In genomic region chr9:129667850-129668249, GRCh38 we compare ENCODE assay signal across 27 cellular contexts. TPM values are rescaled to one million over a fixed set of nuclear protein-coding genes. Genes with fewer than 3 reads are reported as not detected.
DNase-seq lines count a peak whose midpoint lies in the region; ATAC-seq and TF ChIP-seq lines count a peak whose summit lies in the region.
"Had no signal": no experiment of that assay in that cellular context is flagged by ENCODE, and none has a peak within 500 bp of the region (broad histone marks: within the 10 kb centered on the region; RNA-seq: fewer than 3 reads in every experiment).

No MANE protein-coding gene starts in this region.

- H3K79me2 ChIP-seq in mammary epithelial cell (ENCODE audit: insufficient read depth, low read length) (no peaks in the 10 kb centered on the region), PC-3 (ENCODE audit: low read length) (no peaks in the 10 kb centered on the region), hepatocyte (peaks cover 26% of the 10 kb centered on the region)

- peaks cover 4% of the 10 kb centered on the region for H3K4me1 Mint-ChIP-seq in activated naive CD4-positive, alpha-beta T cell treated with anti-CD3 and anti-CD28 coated beads for 36 hours (ENCODE audit: low read depth)

- no peaks in the 10 kb centered on the region for H3K27me3 ChIP-seq in breast epithelium
- H3K27me3 ChIP-seq in mammary epithelial cell (ENCODE audit: insufficient read depth, low read length) = peaks cover 20% of the 10 kb centered on the region
- H3K27me3 ChIP-seq in PC-3 (ENCODE audit: low read length) = peaks cover 2% of the 10 kb centered on the region; the same call in 1 of the 2 replicates
- H3K27me3 ChIP-seq in hepatocyte = peaks cover 35% of the 10 kb centered on the region
- peaks cover 53% of the 10 kb centered on the region for H3K27me3 ChIP-seq in transverse colon
- H3K27me3 ChIP-seq: testis had no signal

- no peak for TF ChIP-seq CTCF in breast epithelium (IDR thresholded peaks at IDR 0.05)
- no peak for TF ChIP-seq CTCF in mammary epithelial cell (conservative IDR thresholded peaks at IDR 0.05 in 1 of 2, IDR thresholded peaks at IDR 0.05 in 1 of 2; ENCODE audit: extremely low read depth in 1 of 2, insufficient read depth in 1 of 2, low read depth in 1 of 2, low read length in 2 of 2)
- no peak; the same call in 1 of the 2 replicates for TF ChIP-seq CTCF in PC-3 (conservative IDR thresholded peaks at IDR 0.05; ENCODE audit: low read depth, low read length)
- no peak for TF ChIP-seq CTCF in hepatocyte (IDR thresholded peaks at IDR 0.05; ENCODE audit: poor library complexity)
- TF ChIP-seq CTCF in transverse colon (IDR thresholded peaks at IDR 0.05) = no peak

- ATAC-seq in PC-3 (no peak), GM18505 (IDR thresholded peaks at IDR 0.05; ENCODE audit: unreplicated experiment) (no peak)
- ATAC-seq: heart right ventricle; left ventricle myocardium superior; stimulated activated memory B cell treated with anti-CD40 and anti-IgM and Interleukin-4, amounts not matched to agents 10 μg/mL and 1 μg/mL and 100 μg/mL, for 72 hours; WTC11 had no signal

- WGBS in mammary epithelial cell (ENCODE audit: low coverage, missing lambda C conversion rate) = 76% methylated on average over 5 of the region's 9 CpGs
- 92% methylated on average over 8 of the region's 9 CpGs for WGBS in hepatocyte (ENCODE audit: low lambda C conversion rate, missing lambda C conversion rate)
- WGBS in transverse colon (ENCODE audit: low coverage in 1 of 2), 2 donors = 62% methylated on average over 9 of the region's 9 CpGs; no CpG with 5 or more reads in 1 of the 2 donors

- POLR2A ChIA-PET in PC-3 (lab: Charles Lee; ENCODE audit: unreplicated experiment) = no interaction called here

- H4K20me1 ChIP-seq in mammary epithelial cell (ENCODE audit: insufficient read depth, low read length) (no peaks in the 10 kb centered on the region), PC-3 (ENCODE audit: low read length) (no peaks in the 10 kb centered on the region), hepatocyte (ENCODE audit: insufficient read depth, poor library complexity, severe bottlenecking) (no peaks in the 10 kb centered on the region)

- no peak for TF ChIP-seq POLR2A in breast epithelium (IDR thresholded peaks at IDR 0.05)
- no peak for TF ChIP-seq POLR2A in transverse colon (IDR thresholded peaks at IDR 0.05)
- no peak for TF ChIP-seq POLR2A in GM18505 (IDR thresholded peaks at IDR 0.05; ENCODE audit: borderline replicate concordance, extremely low read depth, insufficient read depth, insufficient read length)

- no TSS peak for BruUV-seq in mammary epithelial cell (replicated peaks; lab: Mats Ljungman, UMichigan)
- no TSS peak for BruUV-seq in PC-3 (replicated peaks; lab: Mats Ljungman, UMichigan)

- H3F3A ChIP-seq in PC-3 (ENCODE audit: low read length, unreplicated experiment) = no peaks in the 10 kb centered on the region

- CTCF ChIA-PET in mammary epithelial cell (lab: Charles Lee; ENCODE audit: low non-redundant PET) (no interaction called here), PC-3 (lab: Charles Lee) (no interaction called here)
- CTCF ChIA-PET in activated naive CD4-positive, alpha-beta T cell treated with anti-CD3 and anti-CD28 coated beads for 36 hours (lab: Charles Lee) = no interaction called here

- DNase-seq in breast epithelium (ENCODE audit: low spot score in 2 of 2) (no peak), mammary epithelial cell (no peak), PC-3 (peak; percentile 19), hepatocyte (ENCODE audit: low spot score) (no peak), transverse colon (peak; percentile 22), NCI-H748 (lab: John Stamatoyannopoulos, UW; ENCODE audit: unreplicated experiment) (no peak)
- no peak for DNase-seq in activated naive CD4-positive, alpha-beta T cell treated with anti-CD3 and anti-CD28 coated beads for 36 hours
- DNase-seq: activated CD4-positive, alpha-beta T cell treated with anti-CD3 and anti-CD28 coated beads, Interleukin-2, amount 50 U/mL, for 4 hours; activated effector memory CD4-positive, alpha-beta T cell treated with anti-CD3 and anti-CD28 coated beads, Interleukin-2, amount 50 U/mL, for 16 hours; adrenal gland; CD4-positive, alpha-beta T cell; dermis blood vessel endothelial cell; heart right ventricle; Kasumi-1; left ventricle myocardium superior; NCI-H187 treated with DMSO at 0.1 percent for 48 hours; NCI-H774; stimulated activated CD4-positive, alpha-beta T cell treated with anti-CD3 and anti-CD28 coated beads, Interleukin-2, amount 100 ng/mL, for 24 hours; T-helper 9 cell; testis had no signal

- H3K36me3 ChIP-seq in breast epithelium (no peaks in the 10 kb centered on the region), mammary epithelial cell (ENCODE audit: insufficient read depth, low read length) (no peaks in the 10 kb centered on the region), PC-3 (ENCODE audit: low read depth, low read length) (no peaks in the 10 kb centered on the region), hepatocyte (replicated peaks; ENCODE audit: insufficient read depth, low read depth) (no peaks in the 10 kb centered on the region), transverse colon (no peaks in the 10 kb centered on the region)
- H3K36me3 ChIP-seq: adrenal gland, heart right ventricle, prostate gland had no signal

- H3K4me1 ChIP-seq in breast epithelium (no peaks in the 10 kb centered on the region), mammary epithelial cell (ENCODE audit: insufficient read depth, low read length) (no peaks in the 10 kb centered on the region), PC-3 (ENCODE audit: insufficient read depth, low read length) (no peaks in the 10 kb centered on the region), hepatocyte (ENCODE audit: insufficient read depth) (peaks cover 12% of the 10 kb centered on the region), transverse colon (peaks cover 4 to 10% (median 7%) of the 10 kb centered on the region in 4 donors)
- H3K4me1 ChIP-seq: prostate gland, testis had no signal

- in situ Hi-C loops in mammary epithelial cell (cut with MboI; ENCODE audit: low sequenced_read_pairs in 2 of 2) = no loop called here
- in situ Hi-C loops in transverse colon (cut with MboI; ENCODE audit: low pct_ligation_motif_present in 1 of 4, low pct_unique_long_range_greater_than_20kb in 1 of 4, low sequenced_read_pairs in 3 of 4) = no loop called here

- peaks cover 11% of the 10 kb centered on the region for H3K27me3 Mint-ChIP-seq in activated naive CD4-positive, alpha-beta T cell treated with anti-CD3 and anti-CD28 coated beads for 36 hours (ENCODE audit: low read depth)

- H3K9me3 Mint-ChIP-seq in activated naive CD4-positive, alpha-beta T cell treated with anti-CD3 and anti-CD28 coated beads for 36 hours = no peaks in the 10 kb centered on the region
- H3K9me3 Mint-ChIP-seq: CD4-positive, alpha-beta T cell; stimulated activated memory B cell treated with anti-CD40 and anti-IgM and Interleukin-4, amounts not matched to agents 10 μg/mL and 1 μg/mL and 100 μg/mL, for 72 hours; WTC11 had no signal

- intact Hi-C loops in breast epithelium (cut with DNase I; ENCODE audit: low total_unique reads) = no loop called here
- intact Hi-C loops in mammary epithelial cell (cut with micrococcal nuclease) = no loop called here
- intact Hi-C loops in PC-3 (cut with micrococcal nuclease) = no loop called here
- intact Hi-C loops in transverse colon (cut with DNase I; ENCODE audit: low total_unique reads) = no loop called here
- intact Hi-C loops in activated naive CD4-positive, alpha-beta T cell treated with anti-CD3 and anti-CD28 coated beads for 36 hours (cut with micrococcal nuclease) = no loop called here

- no peak overlapping the region for H3K4me3 Mint-ChIP-seq in activated naive CD4-positive, alpha-beta T cell treated with anti-CD3 and anti-CD28 coated beads for 36 hours
- H3K4me3 Mint-ChIP-seq: stimulated activated memory B cell treated with anti-CD40 and anti-IgM and Interleukin-4, amounts not matched to agents 10 μg/mL and 1 μg/mL and 100 μg/mL, for 72 hours; WTC11 had no signal

- H3K27ac Mint-ChIP-seq in activated naive CD4-positive, alpha-beta T cell treated with anti-CD3 and anti-CD28 coated beads for 36 hours = no peak overlapping the region
- H3K27ac Mint-ChIP-seq: CD4-positive, alpha-beta T cell; stimulated activated memory B cell treated with anti-CD40 and anti-IgM and Interleukin-4, amounts not matched to agents 10 μg/mL and 1 μg/mL and 100 μg/mL, for 72 hours; WTC11 had no signal

- no peaks in the 10 kb centered on the region for H3K36me3 Mint-ChIP-seq in activated naive CD4-positive, alpha-beta T cell treated with anti-CD3 and anti-CD28 coated beads for 36 hours (ENCODE audit: low read depth)
- H3K36me3 Mint-ChIP-seq: stimulated activated memory B cell treated with anti-CD40 and anti-IgM and Interleukin-4, amounts not matched to agents 10 μg/mL and 1 μg/mL and 100 μg/mL, for 72 hours; WTC11 had no signal

- H3K27ac ChIP-seq in breast epithelium (peak overlapping the region; percentile 10 to 85), mammary epithelial cell (ENCODE audit: insufficient read depth, low read depth, low read length) (no peak overlapping the region), PC-3 (ENCODE audit: low read length) (no peak overlapping the region), hepatocyte (no peak overlapping the region), transverse colon (no peak overlapping the region)
- H3K27ac ChIP-seq: 22Rv1, adrenal gland, heart right ventricle, testis had no signal

- H3K9ac ChIP-seq in mammary epithelial cell (ENCODE audit: insufficient read depth, low read length) = no peak overlapping the region
- no peak overlapping the region for H3K9ac ChIP-seq in PC-3 (ENCODE audit: low read length)

- dilution Hi-C loops in mammary epithelial cell (cut with HindIII; ENCODE audit: low sequenced_read_pairs) = no loop called here

- no peak overlapping the region for H3K4me2 ChIP-seq in mammary epithelial cell (ENCODE audit: insufficient read depth, low read depth, low read length)
- no peak overlapping the region for H3K4me2 ChIP-seq in PC-3 (ENCODE audit: low read length)
- H3K4me2 ChIP-seq in hepatocyte = peak overlapping the region; percentile 73

- H3K4me3 ChIP-seq in breast epithelium (peak overlapping the region in 2 of 3 donors; percentile 58 to 80), mammary epithelial cell (replicated peaks in 1 of 3; ENCODE audit: insufficient read depth in 1 of 3, low read depth in 2 of 3, low read length in 3 of 3) (no peak overlapping the region), PC-3 (ENCODE audit: low read length) (no peak overlapping the region), hepatocyte (no peak overlapping the region), transverse colon (no peak overlapping the region)
- H3K4me3 ChIP-seq: adrenal gland, heart right ventricle, testis had no signal

- no peak for TF ChIP-seq EP300 in transverse colon (IDR thresholded peaks at IDR 0.05; ENCODE audit: low read depth)

- H3K9me3 ChIP-seq in breast epithelium = no peaks in the 10 kb centered on the region
- no peaks in the 10 kb centered on the region for H3K9me3 ChIP-seq in mammary epithelial cell (replicated peaks; ENCODE audit: insufficient read depth, low read length)
- H3K9me3 ChIP-seq in PC-3 (ENCODE audit: low read length) = no peaks in the 10 kb centered on the region
- H3K9me3 ChIP-seq in hepatocyte (ENCODE audit: low read depth) = no peaks in the 10 kb centered on the region
- H3K9me3 ChIP-seq in transverse colon = no peaks in the 10 kb centered on the region
- H3K9me3 ChIP-seq: adrenal gland, heart right ventricle, prostate gland, testis had no signal

- no peaks in the 10 kb centered on the region for H3K9me2 ChIP-seq in PC-3 (replicated peaks; ENCODE audit: low read length)
- no peaks in the 10 kb centered on the region for H3K9me2 ChIP-seq in hepatocyte (replicated peaks; ENCODE audit: insufficient read depth)

- H2AFZ ChIP-seq in mammary epithelial cell (ENCODE audit: low read depth, low read length) = no peak overlapping the region
- no peak overlapping the region for H2AFZ ChIP-seq in PC-3 (ENCODE audit: low read length)
- H2AFZ ChIP-seq in hepatocyte = no peak overlapping the region

RNA-seq across cellular contexts. Expression of gene PRRX2, which starts 2.4 kb away (rescaled TPM):
- total RNA-seq in breast epithelium (10 to 100 TPM in 1 of 3 donors, 1 to 10 TPM in 2; 4.4 to 35.1 (median 9.9) TPM), mammary epithelial cell (under 1 TPM in 1 of 2 donors, not detected in 1; 0.33 TPM), PC-3 (2014; rRNA removed) (0.47 and 1.3 TPM in 2 replicates), hepatocyte (5.7 and 9.7 TPM in 2 replicates), transverse colon (under 1 TPM in 1 of 4 donors, not detected in 3; 0.41 TPM)
- polyA plus RNA-seq in mammary epithelial cell (not detected), hepatocyte (14.0 and 23.0 TPM in 2 replicates)
- polyA minus RNA-seq in mammary epithelial cell = not detected
- total RNA-seq in activated naive CD4-positive, alpha-beta T cell treated with anti-CD3 and anti-CD28 coated beads for 36 hours = under 1 TPM; 0.69 to 0.83 TPM
- total RNA-seq: CD4-positive, alpha-beta T cell; mononuclear cell; OCI-LY7 had no signal

RNA-seq across cellular contexts. Expression of gene ASB6, which starts 25.9 kb away (rescaled TPM):
- total RNA-seq in breast epithelium = 10 to 100 TPM; 11.2 to 24.4 (median 21.6) TPM
- 10 to 100 TPM; 21.4 to 28.2 TPM for total RNA-seq in mammary epithelial cell
- 25.2 TPM for polyA plus RNA-seq in mammary epithelial cell
- polyA minus RNA-seq in mammary epithelial cell = 8.7 TPM
- total RNA-seq in PC-3 (2014; rRNA removed) = 19.1 and 20.8 TPM in 2 replicates
- total RNA-seq in hepatocyte = 10.5 and 14.2 TPM in 2 replicates
- 10.7 and 15.5 TPM in 2 replicates for polyA plus RNA-seq in hepatocyte
- total RNA-seq in transverse colon = 10 to 100 TPM; 21.8 to 54.2 (median 29.6) TPM
- total RNA-seq in activated naive CD4-positive, alpha-beta T cell treated with anti-CD3 and anti-CD28 coated beads for 36 hours = 10 to 100 TPM; 13.0 to 13.8 TPM

RNA-seq across cellular contexts. Expression of gene NTMT1, which starts 41.9 kb away (rescaled TPM):
- 10 to 100 TPM; 17.8 to 31.1 (median 27.4) TPM for total RNA-seq in breast epithelium
- total RNA-seq in mammary epithelial cell = 10 to 100 TPM; 15.0 to 44.6 TPM
- 59.9 TPM for polyA plus RNA-seq in mammary epithelial cell
- 49.3 TPM for polyA minus RNA-seq in mammary epithelial cell
- total RNA-seq in PC-3 (2014; rRNA removed) = 50.2 and 60.6 TPM in 2 replicates
- 20.8 and 32.5 TPM in 2 replicates for total RNA-seq in hepatocyte
- 66.9 and 81.4 TPM in 2 replicates for polyA plus RNA-seq in hepatocyte
- 10 to 100 TPM; 11.3 to 19.1 (median 14.3) TPM for total RNA-seq in transverse colon
- total RNA-seq in activated naive CD4-positive, alpha-beta T cell treated with anti-CD3 and anti-CD28 coated beads for 36 hours = 10 to 100 TPM; 58.6 to 59.3 TPM

RNA-seq across cellular contexts. Expression of gene C9orf50, which starts 46.9 kb away (rescaled TPM):
- total RNA-seq in breast epithelium = under 1 TPM in 1 of 3 donors, not detected in 2; 0.48 TPM
- total RNA-seq in mammary epithelial cell = not detected
- polyA plus RNA-seq in mammary epithelial cell = not detected
- polyA minus RNA-seq in mammary epithelial cell = not detected
- not detected in 2 replicates for total RNA-seq in PC-3 (2014; rRNA removed)
- not detected in 2 replicates for total RNA-seq in hepatocyte
- polyA plus RNA-seq in hepatocyte = 0.86 TPM in 1 of 2 replicates, not detected in the other
- total RNA-seq in transverse colon = not detected
- not detected for total RNA-seq in activated naive CD4-positive, alpha-beta T cell treated with anti-CD3 and anti-CD28 coated beads for 36 hours
- total RNA-seq: CD4-positive, alpha-beta T cell; dermis blood vessel endothelial cell; heart right ventricle; left ventricle myocardium superior; mononuclear cell; OCI-LY7; prostate gland had no signal
- polyA plus RNA-seq: heart right ventricle had no signal

Comparison
In these comparisons a context has a peak if more than half of its experiments do, and no peak if none do; other contexts are left out.
1. H3K27ac ChIP-seq: peak in breast epithelium (2 of 2); none in mammary epithelial cell (single experiment), PC-3 (single experiment), hepatocyte (single experiment) and transverse colon (0 of 4).
2. H3K4me3 ChIP-seq: peak in breast epithelium (2 of 3); none in mammary epithelial cell (0 of 3), PC-3 (single experiment), hepatocyte (single experiment) and transverse colon (0 of 4).
3. DNase-seq: peak in PC-3 (single experiment) and transverse colon (single experiment); none in breast epithelium (0 of 2), mammary epithelial cell (single experiment), hepatocyte (single experiment), NCI-H748 (single experiment) and activated naive CD4-positive, alpha-beta T cell treated with anti-CD3 and anti-CD28 coated beads for 36 hours (single experiment).